Comparison of ENCODE assay signal across 8 cellular contexts in genomic region chr3:15427182-15427880, GRCh38. TPM values are rescaled to one million over a fixed set of nuclear protein-coding genes. Genes with fewer than 3 reads are reported as not detected.
DNase-seq lines count a peak whose midpoint lies in the region; ATAC-seq and TF ChIP-seq lines count a peak whose summit lies in the region.

EAF1 (plus strand) TSS chr3:15427598; CDS start chr3:15427780, 182 bp downstream.
METTL6 (minus strand) TSS chr3:15427544; CDS start chr3:15426511, 1,033 bp downstream.

- CTCF ChIA-PET in activated CD8-positive, alpha-beta memory T cell treated with anti-CD3 and anti-CD28 coated beads, Interleukin-2, amount 10 ng/mL, durations not matched to agents 7 days and 5 days (lab: Charles Lee), result interaction anchor here (1.1 kb wide), 1 partner anchor 22 kb away, joined by 3 read pairs; no protein-coding TSS in a partner anchor

- peak; percentile 95 for ATAC-seq in GM19438 (IDR thresholded peaks at IDR 0.05; ENCODE audit: low read depth, unreplicated experiment)
- peak; percentile 89 for ATAC-seq in activated CD8-positive, alpha-beta memory T cell treated with anti-CD3 and anti-CD28 coated beads, Interleukin-2, amount 10 ng/mL, durations not matched to agents 7 days and 5 days

- peak; percentile 96 for DNase-seq in CD1c-positive myeloid dendritic cell (ENCODE audit: extremely low spot score)
- peak; percentile 76 to 87 for DNase-seq in HL-60 (ENCODE audit: low read depth in 1 of 2, low spot score in 1 of 2)
- peak; percentile 66 for DNase-seq in NT2/D1 (ENCODE audit: low read depth, low spot score)
- DNase-seq in activated CD8-positive, alpha-beta memory T cell treated with anti-CD3 and anti-CD28 coated beads, Interleukin-2, amount 10 ng/mL, durations not matched to agents 7 days and 5 days, result peak; percentile 90
- peak; percentile 51 to 77 for DNase-seq in mesothelial cell of epicardium (ENCODE audit: low spot score in 2 of 2, unreplicated experiment in 2 of 2)
- DNase-seq in stimulated activated CD8-positive, alpha-beta memory T cell treated with anti-CD3 and anti-CD28 coated beads, Interleukin-15, amount 100 ng/mL, for 48 hours (ENCODE audit: low read depth in 2 of 2), result peak; percentile 79 to 81

- in situ Hi-C loops in endometrial microvascular endothelial cells (cut with HindIII; ENCODE audit: inconsistent ontology term, low pct_unique_long_range_greater_than_20kb, low sequenced_read_pairs), result no loop called here

- H3K27ac ChIP-seq in HL-60 (replicated peaks), result peak within 1 kb of the TSS; percentile 84

- H3K9me3 Mint-ChIP-seq in activated CD8-positive, alpha-beta memory T cell treated with anti-CD3 and anti-CD28 coated beads, Interleukin-2, amount 10 ng/mL, durations not matched to agents 7 days and 5 days (ENCODE audit: low read depth), result no peaks in the 10 kb centered on the region
- H3K9me3 Mint-ChIP-seq in mesothelial cell of epicardium, result no peaks in the 10 kb centered on the region

- TF ChIP-seq CTCF in HL-60 (IDR thresholded peaks at IDR 0.05; ENCODE audit: insufficient read depth, low read length) (no peak), mesothelial cell of epicardium (IDR thresholded peaks at IDR 0.05; ENCODE audit: unreplicated experiment) (no peak)

- H3K27me3 ChIP-seq in HL-60 (ENCODE audit: insufficient read depth, poor library complexity, severe bottlenecking) (no peaks in the 10 kb centered on the region), NT2/D1 (ENCODE audit: insufficient read depth, insufficient read length) (no peaks in the 10 kb centered on the region)

- peaks cover 51% of the 10 kb centered on the region for H3K4me1 Mint-ChIP-seq in activated CD8-positive, alpha-beta memory T cell treated with anti-CD3 and anti-CD28 coated beads, Interleukin-2, amount 10 ng/mL, durations not matched to agents 7 days and 5 days
- peaks cover 34% of the 10 kb centered on the region for H3K4me1 Mint-ChIP-seq in mesothelial cell of epicardium

- H3K9me3 ChIP-seq in NT2/D1 (ENCODE audit: insufficient read depth, low read length), result no peaks in the 10 kb centered on the region

- no peaks in the 10 kb centered on the region for H3K4me1 ChIP-seq in NT2/D1 (ENCODE audit: insufficient read depth, insufficient read length)

- no peaks in the 10 kb centered on the region for H3K27me3 Mint-ChIP-seq in activated CD8-positive, alpha-beta memory T cell treated with anti-CD3 and anti-CD28 coated beads, Interleukin-2, amount 10 ng/mL, durations not matched to agents 7 days and 5 days
- H3K27me3 Mint-ChIP-seq in mesothelial cell of epicardium (ENCODE audit: low read depth), result no peaks in the 10 kb centered on the region

- peak within 1 kb of the TSS; percentile 88 for H3K4me3 Mint-ChIP-seq in activated CD8-positive, alpha-beta memory T cell treated with anti-CD3 and anti-CD28 coated beads, Interleukin-2, amount 10 ng/mL, durations not matched to agents 7 days and 5 days
- peak within 1 kb of the TSS; percentile 96 for H3K4me3 Mint-ChIP-seq in mesothelial cell of epicardium

- peak within 1 kb of the TSS; percentile 96 for H3K9ac ChIP-seq in NT2/D1 (ENCODE audit: insufficient read length, low read depth)

- peaks cover 69% of the 10 kb centered on the region for H3K36me3 ChIP-seq in NT2/D1 (ENCODE audit: insufficient read depth, insufficient read length, low read length)

- peaks cover 46% of the 10 kb centered on the region for H3K36me3 Mint-ChIP-seq in activated CD8-positive, alpha-beta memory T cell treated with anti-CD3 and anti-CD28 coated beads, Interleukin-2, amount 10 ng/mL, durations not matched to agents 7 days and 5 days
- H3K36me3 Mint-ChIP-seq in mesothelial cell of epicardium, result peaks cover 13% of the 10 kb centered on the region

- H3K4me3 ChIP-seq in HL-60 (replicated peaks; ENCODE audit: insufficient read depth, low read length) (peak within 1 kb of the TSS; percentile 86), NT2/D1 (ENCODE audit: insufficient read length, low read depth) (peak within 1 kb of the TSS; percentile 98)

- peak within 1 kb of the TSS; percentile 92 for H3K27ac Mint-ChIP-seq in activated CD8-positive, alpha-beta memory T cell treated with anti-CD3 and anti-CD28 coated beads, Interleukin-2, amount 10 ng/mL, durations not matched to agents 7 days and 5 days
- H3K27ac Mint-ChIP-seq in mesothelial cell of epicardium, result peak within 1 kb of the TSS; percentile 88

RNA-seq across cellular contexts. Expression of gene EAF1, which starts in this region (rescaled TPM):
- 10 to 100 TPM; 27.3 to 29.5 TPM for total RNA-seq in activated CD8-positive, alpha-beta memory T cell treated with anti-CD3 and anti-CD28 coated beads, Interleukin-2, amount 10 ng/mL, durations not matched to agents 7 days and 5 days
- 17.6 TPM for total RNA-seq in endometrial microvascular endothelial cells (ENCODE audit: inconsistent ontology term)
- total RNA-seq in mesothelial cell of epicardium, result 15.8 to 17.1 TPM (median 16.3 TPM) in 3 replicates

RNA-seq across cellular contexts. Expression of gene METTL6, which starts in this region (rescaled TPM):
- total RNA-seq in activated CD8-positive, alpha-beta memory T cell treated with anti-CD3 and anti-CD28 coated beads, Interleukin-2, amount 10 ng/mL, durations not matched to agents 7 days and 5 days, result 10 to 100 TPM; 17.2 to 18.3 TPM
- total RNA-seq in endometrial microvascular endothelial cells (ENCODE audit: inconsistent ontology term), result 17.7 TPM
- 23.5 to 26.7 TPM (median 25.8 TPM) in 3 replicates for total RNA-seq in mesothelial cell of epicardium

Comparison
In these comparisons a context has a peak if more than half of its experiments do, and no peak if none do; other contexts are left out.
1. Peak in every context shown above with its lines: DNase-seq, ATAC-seq, H3K4me3 ChIP-seq and H3K27ac ChIP-seq.